In genomic region chr4:67288964-67289363, GRCh38 we compare ENCODE assay signal across 9 cellular contexts.
DNase-seq lines count a peak whose midpoint lies in the region; ATAC-seq, FAIRE-seq and TF ChIP-seq lines count a peak whose summit lies in the region.
"Had no signal": no experiment of that assay in that cellular context is flagged by ENCODE, and none has a peak within 500 bp of the region (broad histone marks: within the 10 kb centered on the region; RNA-seq: fewer than 3 reads in every experiment).

No MANE protein-coding gene starts in this region.

- ATAC-seq in HepG2 (peak; percentile 81), right lobe of liver (no peak), HG03432 (IDR thresholded peaks at IDR 0.05; ENCODE audit: unreplicated experiment) (peak; percentile 76)

- no peak overlapping the region for H3K4me2 ChIP-seq in HepG2 (ENCODE audit: low read depth, low read length)

- H3K79me2 ChIP-seq in HepG2 (ENCODE audit: insufficient read depth, low read length): no peaks in the 10 kb centered on the region

- TF ChIP-seq EP300 in HepG2 (IDR thresholded peaks at IDR 0.05; ENCODE audit: low read depth in 2 of 2, low read length in 2 of 2) (no peak), HepG2 (CRISPR knock-in tag; IDR thresholded peaks at IDR 0.05; ENCODE audit: borderline replicate concordance) (no peak)

- H3K9ac ChIP-seq in HepG2 (ENCODE audit: insufficient read depth, low read depth, low read length): no peak overlapping the region

- TF ChIP-seq CTCF in HepG2 (CRISPR knock-in tag; IDR thresholded peaks at IDR 0.05) (peak; percentile 77), right lobe of liver (IDR thresholded peaks at IDR 0.05) (no peak), foreskin fibroblast (IDR thresholded peaks at IDR 0.05; ENCODE audit: low read depth, low read length) (no peak)

- no peak overlapping the region for H3K27ac ChIP-seq in HepG2 (ENCODE audit: extremely low read length, insufficient read depth, low read length)
- no peak overlapping the region for H3K27ac ChIP-seq in right lobe of liver

- H3K4me3 ChIP-seq in HepG2 (replicated peaks in 1 of 3; ENCODE audit: insufficient read depth in 1 of 3, low read depth in 2 of 3, low read length in 3 of 3): no peak overlapping the region
- H3K4me3 ChIP-seq in right lobe of liver: no peak overlapping the region
- H3K4me3 ChIP-seq in foreskin fibroblast (ENCODE audit: low read depth in 1 of 2, low read length in 2 of 2): no peak overlapping the region

- H3K9me3 Mint-ChIP-seq in immature natural killer cell: peaks cover 0 to 5% (median 3%) of the 10 kb centered on the region in 6 donors
- H3K9me3 Mint-ChIP-seq: activated naive CD8-positive, alpha-beta T cell treated with anti-CD3 and anti-CD28 coated beads, Interleukin-2, amount 10 ng/mL, durations not matched to agents 7 days and 5 days had no signal

- H2AFZ ChIP-seq in HepG2 (ENCODE audit: low read length): no peak overlapping the region

- peak; percentile 26 for FAIRE-seq in HepG2 (lab: Jason Lieb, UNC)

- H3K4me1 Mint-ChIP-seq in immature natural killer cell: no peaks in the 10 kb centered on the region
- H3K4me1 Mint-ChIP-seq: activated naive CD8-positive, alpha-beta T cell treated with anti-CD3 and anti-CD28 coated beads, Interleukin-2, amount 10 ng/mL, durations not matched to agents 7 days and 5 days had no signal

- DNase-seq in HepG2 (ENCODE audit: low spot score) (peak; percentile 14), right lobe of liver (no peak), SK-MEL-5 (ENCODE audit: low read depth, low spot score) (peak; percentile 64), left kidney (ENCODE audit: low read depth, low spot score) (peak; percentile 54), T1000 (lab: John Stamatoyannopoulos, UW) (no peak), immature natural killer cell (no peak), foreskin fibroblast (no peak)
- DNase-seq: activated naive CD8-positive, alpha-beta T cell treated with anti-CD3 and anti-CD28 coated beads, Interleukin-2, amount 10 ng/mL, durations not matched to agents 7 days and 5 days had no signal

- TF ChIP-seq RAD21 in HepG2 (CRISPR knock-in tag; IDR thresholded peaks at IDR 0.05): peak; percentile 47; the same call in 1 of the 2 replicates

- H3K36me3 ChIP-seq in HepG2 (replicated peaks in 1 of 2; ENCODE audit: control insufficient read depth in 1 of 2, insufficient read depth in 2 of 2, low read length in 2 of 2) (no peaks in the 10 kb centered on the region), right lobe of liver (no peaks in the 10 kb centered on the region)

- H3K9me3 ChIP-seq in HepG2 (ENCODE audit: low read length): no peaks in the 10 kb centered on the region
- H3K9me3 ChIP-seq in right lobe of liver: no peaks in the 10 kb centered on the region

- H3K4me1 ChIP-seq in HepG2 (ENCODE audit: insufficient read depth, low read length) (no peaks in the 10 kb centered on the region), right lobe of liver (no peaks in the 10 kb centered on the region)

- POLR2A ChIA-PET in HepG2 (lab: Yijun Ruan, JAX): no interaction called here

- H4K20me1 ChIP-seq in HepG2 (ENCODE audit: insufficient read depth, low read length): no peaks in the 10 kb centered on the region

- no peak overlapping the region for H3K27ac Mint-ChIP-seq in immature natural killer cell
- H3K27ac Mint-ChIP-seq: activated naive CD8-positive, alpha-beta T cell treated with anti-CD3 and anti-CD28 coated beads, Interleukin-2, amount 10 ng/mL, durations not matched to agents 7 days and 5 days had no signal

- CTCF ChIA-PET in HepG2 (lab: Yijun Ruan, JAX; ENCODE audit: low intra/inter-chr PET ratio, low total read pairs): no interaction called here

- no peak for TF ChIP-seq POLR2A in HepG2 (IDR thresholded peaks at IDR 0.05; ENCODE audit: insufficient read depth in 1 of 2, low read depth in 2 of 2, low read length in 2 of 2)
- TF ChIP-seq POLR2A in right lobe of liver (IDR thresholded peaks at IDR 0.05): no peak

- H3K27me3 ChIP-seq in HepG2 (ENCODE audit: control insufficient read depth in 1 of 2, insufficient read depth in 2 of 2, low read length in 2 of 2) (no peaks in the 10 kb centered on the region), right lobe of liver (no peaks in the 10 kb centered on the region)

- H3K27me3 Mint-ChIP-seq in immature natural killer cell (ENCODE audit: low read depth in 3 of 3): no peaks in the 10 kb centered on the region
- H3K27me3 Mint-ChIP-seq: activated naive CD8-positive, alpha-beta T cell treated with anti-CD3 and anti-CD28 coated beads, Interleukin-2, amount 10 ng/mL, durations not matched to agents 7 days and 5 days had no signal

- no peak overlapping the region for H3K4me3 Mint-ChIP-seq in immature natural killer cell
- H3K4me3 Mint-ChIP-seq: activated naive CD8-positive, alpha-beta T cell treated with anti-CD3 and anti-CD28 coated beads, Interleukin-2, amount 10 ng/mL, durations not matched to agents 7 days and 5 days had no signal

- no peaks in the 10 kb centered on the region for H3K36me3 Mint-ChIP-seq in immature natural killer cell
- H3K36me3 Mint-ChIP-seq: activated naive CD8-positive, alpha-beta T cell treated with anti-CD3 and anti-CD28 coated beads, Interleukin-2, amount 10 ng/mL, durations not matched to agents 7 days and 5 days had no signal

- WGBS in HepG2 (ENCODE audit: low lambda C conversion rate): 0% methylated on average over 3 of the region's 4 CpGs
- 67% methylated on average over 3 of the region's 4 CpGs for WGBS in right lobe of liver (ENCODE audit: insufficient coverage, low coverage, low lambda C conversion rate, missing lambda C conversion rate)

- BruUV-seq in HepG2 (replicated peaks; lab: Mats Ljungman, UMichigan): no TSS peak

- intact Hi-C loops in HepG2 (cut with micrococcal nuclease; ENCODE audit: unreplicated experiment) (no loop called here), right lobe of liver (cut with DNase I) (no loop called here)

- in situ Hi-C loops in HepG2 (cut with HindIII; ENCODE audit: extremely low pct_ligation_motif_present, low pct_unique_long_range_greater_than_20kb): no loop called here
- in situ Hi-C loops in SK-MEL-5 (cut with HindIII; ENCODE audit: low pct_unique_long_range_greater_than_20kb, low sequenced_read_pairs): no loop called here

TF ChIP-seq in HepG2, 621 proteins besides CTCF, POLR2A, EP300 and RAD21 (continues in another document):
- no peak for TF ChIP-seq ZNF569 (CRISPR knock-in tag; IDR thresholded peaks at IDR 0.05; ENCODE audit: borderline replicate concordance)
- peak; percentile 62 for TF ChIP-seq STAG1 (CRISPR knock-in tag; IDR thresholded peaks at IDR 0.05)
- 0 out of 2 replicates have a peak, but pooled peaks have one; percentile 19 for TF ChIP-seq MAX (IDR thresholded peaks at IDR 0.05)
- no peak for TF ChIP-seq PCBP2 (optimal IDR thresholded peaks at IDR 0.05; ENCODE audit: low read depth, low read length, poor library complexity, severe bottlenecking)
- no peak for TF ChIP-seq ZNF318 (CRISPR knock-in tag; IDR thresholded peaks at IDR 0.05)

Comparison
In these comparisons a context has a peak if more than half of its experiments do, and no peak if none do; other contexts are left out.
1. ATAC-seq: peak in HepG2 (single experiment) and HG03432 (single experiment); none in right lobe of liver (0 of 4).
2. DNase-seq: peak in HepG2 (single experiment), SK-MEL-5 (single experiment) and left kidney (single experiment); none in right lobe of liver (0 of 3), T1000 (single experiment), immature natural killer cell (0 of 3) and foreskin fibroblast (0 of 2).